Comparison of ENCODE assay signal across 8 cellular contexts in genomic region chr17:81239714-81240555, GRCh38. TPM values are rescaled to one million over a fixed set of nuclear protein-coding genes. Genes with fewer than 3 reads are reported as not detected.
DNase-seq lines count a peak whose midpoint lies in the region; ATAC-seq and TF ChIP-seq lines count a peak whose summit lies in the region.

No MANE protein-coding gene starts in this region.

- no peaks in the 10 kb centered on the region for H3K27me3 ChIP-seq in BLaER1
- H3K27me3 ChIP-seq in osteoblast (ENCODE audit: insufficient read depth, low read length): no peaks in the 10 kb centered on the region

- peaks cover 17% of the 10 kb centered on the region for H3K36me3 Mint-ChIP-seq in activated CD4-positive, alpha-beta T cell treated with anti-CD3 and anti-CD28 coated beads, Interleukin-2, amount 10 ng/mL, durations not matched to agents 7 days and 5 days (ENCODE audit: low read depth)

- H3K36me3 ChIP-seq in BLaER1 (peaks cover 36% of the 10 kb centered on the region), osteoblast (ENCODE audit: insufficient read depth, low read length) (peaks cover 8% of the 10 kb centered on the region)

- H4K20me1 ChIP-seq in BLaER1: peaks cover 83% of the 10 kb centered on the region
- peaks cover 44% of the 10 kb centered on the region for H4K20me1 ChIP-seq in osteoblast (ENCODE audit: insufficient read depth, low read length)

- H2AFZ ChIP-seq in osteoblast (ENCODE audit: low read length): peak overlapping the region; percentile 68

- H3K27ac Mint-ChIP-seq in activated CD4-positive, alpha-beta T cell treated with anti-CD3 and anti-CD28 coated beads, Interleukin-2, amount 10 ng/mL, durations not matched to agents 7 days and 5 days: peak overlapping the region; percentile 97

- POLR2A ChIA-PET in activated CD4-positive, alpha-beta T cell treated with anti-CD3 and anti-CD28 coated beads, Interleukin-2, amount 10 ng/mL, durations not matched to agents 7 days and 5 days (lab: Charles Lee): no interaction called here

- peaks cover 36% of the 10 kb centered on the region for H3K4me1 Mint-ChIP-seq in activated CD4-positive, alpha-beta T cell treated with anti-CD3 and anti-CD28 coated beads, Interleukin-2, amount 10 ng/mL, durations not matched to agents 7 days and 5 days

- peak overlapping the region; percentile 99 for H3K4me3 ChIP-seq in BLaER1
- H3K4me3 ChIP-seq in osteoblast (ENCODE audit: insufficient read depth, low read length): peak overlapping the region; percentile 94

- peak; percentile 48 for DNase-seq in activated CD4-positive, alpha-beta T cell treated with anti-CD3 and anti-CD28 coated beads, Interleukin-2, amount 10 ng/mL, durations not matched to agents 7 days and 5 days
- DNase-seq in epithelial cell of prostate (ENCODE audit: low read depth, low spot score) (peak; percentile 29), osteoblast (ENCODE audit: insufficient read length, low spot score, missing footprints) (peak; percentile 90), NCI-H2196 (lab: John Stamatoyannopoulos, UW; ENCODE audit: unreplicated experiment) (no peak)

- CTCF ChIA-PET in activated CD4-positive, alpha-beta T cell treated with anti-CD3 and anti-CD28 coated beads, Interleukin-2, amount 10 ng/mL, durations not matched to agents 7 days and 5 days (lab: Charles Lee): interaction anchor here (0.7 to 2.3 kb wide), 7 partner anchors 8 to 245 kb away, joined by 3 to 6 read pairs (median 4); partner anchors contain the start of gene CEP131

- peak; percentile 1 for ATAC-seq in HG02588 (IDR thresholded peaks at IDR 0.05; ENCODE audit: unreplicated experiment)
- no peak for ATAC-seq in HG03280 (IDR thresholded peaks at IDR 0.05; ENCODE audit: unreplicated experiment)
- ATAC-seq in GM18517 (IDR thresholded peaks at IDR 0.05; ENCODE audit: unreplicated experiment): no peak

- H3K27me3 Mint-ChIP-seq in activated CD4-positive, alpha-beta T cell treated with anti-CD3 and anti-CD28 coated beads, Interleukin-2, amount 10 ng/mL, durations not matched to agents 7 days and 5 days: no peaks in the 10 kb centered on the region

- H3K4me1 ChIP-seq in BLaER1 (peaks cover 53% of the 10 kb centered on the region), osteoblast (ENCODE audit: insufficient read depth, low read length) (peaks cover 23% of the 10 kb centered on the region)

- no peaks in the 10 kb centered on the region for H3K9me3 Mint-ChIP-seq in activated CD4-positive, alpha-beta T cell treated with anti-CD3 and anti-CD28 coated beads, Interleukin-2, amount 10 ng/mL, durations not matched to agents 7 days and 5 days

- H3K79me2 ChIP-seq in osteoblast (ENCODE audit: insufficient read depth, low read length): peaks cover 72% of the 10 kb centered on the region

- peak overlapping the region; percentile 88 for H3K4me2 ChIP-seq in BLaER1
- peak overlapping the region; percentile 95 for H3K4me2 ChIP-seq in osteoblast (ENCODE audit: insufficient read depth, low read length)

- H3K9ac ChIP-seq in BLaER1: peak overlapping the region; percentile 92

- peak overlapping the region; percentile 97 for H3K4me3 Mint-ChIP-seq in activated CD4-positive, alpha-beta T cell treated with anti-CD3 and anti-CD28 coated beads, Interleukin-2, amount 10 ng/mL, durations not matched to agents 7 days and 5 days

- TF ChIP-seq CTCF in osteoblast (IDR thresholded peaks at IDR 0.05; ENCODE audit: extremely low read depth, low read depth, low read length): no peak

- H3K9me3 ChIP-seq in BLaER1 (no peaks in the 10 kb centered on the region), osteoblast (ENCODE audit: low read depth, low read length) (no peaks in the 10 kb centered on the region)

- H3K27ac ChIP-seq in BLaER1: peak overlapping the region; percentile 91
- peak overlapping the region; percentile 90 for H3K27ac ChIP-seq in epithelial cell of prostate
- H3K27ac ChIP-seq in osteoblast (ENCODE audit: low read depth, low read length): peak overlapping the region; percentile 75

RNA-seq across cellular contexts. Expression of gene NDUFAF8, which starts 0.8 kb away (rescaled TPM):
- total RNA-seq in activated CD4-positive, alpha-beta T cell treated with anti-CD3 and anti-CD28 coated beads, Interleukin-2, amount 10 ng/mL, durations not matched to agents 7 days and 5 days: 10 to 100 TPM; 30.7 to 39.0 TPM
- 19.9 and 28.0 TPM in 2 replicates for total RNA-seq in osteoblast

RNA-seq across cellular contexts. Expression of gene TEPSIN, which starts 1.1 kb away (rescaled TPM):
- 10 to 100 TPM; 54.5 to 63.2 TPM for total RNA-seq in activated CD4-positive, alpha-beta T cell treated with anti-CD3 and anti-CD28 coated beads, Interleukin-2, amount 10 ng/mL, durations not matched to agents 7 days and 5 days
- 16.6 and 18.0 TPM in 2 replicates for total RNA-seq in osteoblast

RNA-seq across cellular contexts. Expression of gene CEP131, which starts 17.2 kb away (rescaled TPM):
- 10 to 100 TPM; 13.6 to 19.5 TPM for total RNA-seq in activated CD4-positive, alpha-beta T cell treated with anti-CD3 and anti-CD28 coated beads, Interleukin-2, amount 10 ng/mL, durations not matched to agents 7 days and 5 days
- 7.7 and 8.7 TPM in 2 replicates for total RNA-seq in osteoblast

RNA-seq across cellular contexts. Expression of gene SLC38A10, which starts 55.2 kb away (rescaled TPM):
- 100 to 1,000 TPM in 1 of 2 experiments, 10 to 100 TPM in 1; 94.4 to 109 TPM for total RNA-seq in activated CD4-positive, alpha-beta T cell treated with anti-CD3 and anti-CD28 coated beads, Interleukin-2, amount 10 ng/mL, durations not matched to agents 7 days and 5 days
- 85.5 and 92.6 TPM in 2 replicates for total RNA-seq in osteoblast
